9 cellular contexts compared by ENCODE assay signal in genomic region chr9:136567651-136568287, GRCh38. TPM values are rescaled to one million over a fixed set of nuclear protein-coding genes. Genes with fewer than 3 reads are reported as not detected.
DNase-seq lines count a peak whose midpoint lies in the region; ATAC-seq and TF ChIP-seq lines count a peak whose summit lies in the region.
"Had no signal": no experiment of that assay in that cellular context is flagged by ENCODE, and none has a peak within 500 bp of the region (broad histone marks: within the 10 kb centered on the region; RNA-seq: fewer than 3 reads in every experiment).

No MANE protein-coding gene starts in this region.

- DNase-seq in Caki2 (ENCODE audit: low read depth) (peak; percentile 58), RWPE1 (ENCODE audit: low spot score) (peak; percentile 98), fibroblast of villous mesenchyme (ENCODE audit: low read depth) (peak; percentile 85), osteocyte (ENCODE audit: extremely low spot score, unreplicated experiment) (no peak), NCI-H446 treated with DMSO at 0.1 percent for 48 hours (lab: John Stamatoyannopoulos, UW) (no peak), globus pallidus (ENCODE audit: low spot score) (no peak)

- H3K4me1 Mint-ChIP-seq in osteocyte (ENCODE audit: unreplicated experiment): peaks cover 75% of the 10 kb centered on the region

- TF ChIP-seq CTCF in RWPE1 (conservative IDR thresholded peaks at IDR 0.05; ENCODE audit: low read depth) (no peak), fibroblast of villous mesenchyme (IDR thresholded peaks at IDR 0.05; ENCODE audit: insufficient read depth, low read depth, low read length) (no peak), osteocyte (IDR thresholded peaks at IDR 0.05) (no peak)

- H3K9me3 Mint-ChIP-seq in osteocyte (ENCODE audit: unreplicated experiment): no peaks in the 10 kb centered on the region
- H3K9me3 Mint-ChIP-seq: CD8-positive, alpha-beta T cell had no signal

- ATAC-seq in HG03108 (IDR thresholded peaks at IDR 0.05; ENCODE audit: unreplicated experiment) (no peak), HG03097 (IDR thresholded peaks at IDR 0.05; ENCODE audit: low FRiP score, unreplicated experiment) (no peak)
- ATAC-seq: CD8-positive, alpha-beta T cell had no signal

- H3K4me3 Mint-ChIP-seq in osteocyte (ENCODE audit: unreplicated experiment): no peak overlapping the region
- H3K4me3 Mint-ChIP-seq: CD8-positive, alpha-beta T cell had no signal

- H3K4me3 ChIP-seq in fibroblast of villous mesenchyme (ENCODE audit: low read depth, low read length): no peak overlapping the region

- peak overlapping the region; percentile 97 for H3K27ac ChIP-seq in RWPE1

- CTCF ChIA-PET in RWPE1 (lab: Yijun Ruan, JAX): interaction anchor here (0.7 kb wide), 1 partner anchor 190 kb away, joined by 3 read pairs; the partner anchor contains the start of gene LCN8

- in situ Hi-C loops in Caki2 (cut with HindIII; ENCODE audit: low pct_unique_long_range_greater_than_20kb, low sequenced_read_pairs): no loop called here

- no peaks in the 10 kb centered on the region for H3K27me3 Mint-ChIP-seq in osteocyte (ENCODE audit: unreplicated experiment)

- POLR2A ChIA-PET in RWPE1 (lab: Yijun Ruan, JAX; ENCODE audit: low non-redundant PET): interaction anchor here (0.6 to 0.9 kb wide), 2 partner anchors 56 to 109 kb away, joined by 4 read pairs; no protein-coding TSS in a partner anchor

- H3K27ac Mint-ChIP-seq in osteocyte (ENCODE audit: unreplicated experiment): peak overlapping the region; percentile 74
- H3K27ac Mint-ChIP-seq: CD8-positive, alpha-beta T cell had no signal

- H3K36me3 Mint-ChIP-seq in osteocyte (ENCODE audit: unreplicated experiment): no peaks in the 10 kb centered on the region
- H3K36me3 Mint-ChIP-seq: CD8-positive, alpha-beta T cell had no signal

RNA-seq across cellular contexts. Expression of gene NOTCH1, which starts 21.9 kb away (rescaled TPM):
- total RNA-seq in Caki2 (2014; rRNA removed; shearing (Covaris generic); ENCODE audit: low replicate concordance): 7.2 and 7.9 TPM in 2 replicates
- total RNA-seq in fibroblast of villous mesenchyme (22.5 and 36.7 TPM in 2 replicates), osteocyte (44.9 and 53.6 TPM in 2 replicates)

Comparison
In these comparisons a context has a peak if more than half of its experiments do, and no peak if none do; other contexts are left out.
1. DNase-seq: peak in Caki2 (single experiment), RWPE1 (single experiment) and fibroblast of villous mesenchyme (single experiment); none in osteocyte (single experiment), NCI-H446 treated with DMSO at 0.1 percent for 48 hours (single experiment) and globus pallidus (single experiment).